In genomic region chr3:52897130-52898109, GRCh38 we compare ENCODE assay signal across 1 cellular context.
A peak's percentile ranks its signal among the peaks of the same experiment; 100 is the strongest.
TF ChIP-seq lines count a peak whose summit lies in the region.

STIMATE (minus strand) TSS chr3:52897548; CDS start chr3:52897450, 98 bp downstream.

TF ChIP-seq in HepG2, 621 proteins besides CTCF, POLR2A, EP300 and RAD21 (continued from another document and continues in another):
- TF ChIP-seq, protein P1, sequence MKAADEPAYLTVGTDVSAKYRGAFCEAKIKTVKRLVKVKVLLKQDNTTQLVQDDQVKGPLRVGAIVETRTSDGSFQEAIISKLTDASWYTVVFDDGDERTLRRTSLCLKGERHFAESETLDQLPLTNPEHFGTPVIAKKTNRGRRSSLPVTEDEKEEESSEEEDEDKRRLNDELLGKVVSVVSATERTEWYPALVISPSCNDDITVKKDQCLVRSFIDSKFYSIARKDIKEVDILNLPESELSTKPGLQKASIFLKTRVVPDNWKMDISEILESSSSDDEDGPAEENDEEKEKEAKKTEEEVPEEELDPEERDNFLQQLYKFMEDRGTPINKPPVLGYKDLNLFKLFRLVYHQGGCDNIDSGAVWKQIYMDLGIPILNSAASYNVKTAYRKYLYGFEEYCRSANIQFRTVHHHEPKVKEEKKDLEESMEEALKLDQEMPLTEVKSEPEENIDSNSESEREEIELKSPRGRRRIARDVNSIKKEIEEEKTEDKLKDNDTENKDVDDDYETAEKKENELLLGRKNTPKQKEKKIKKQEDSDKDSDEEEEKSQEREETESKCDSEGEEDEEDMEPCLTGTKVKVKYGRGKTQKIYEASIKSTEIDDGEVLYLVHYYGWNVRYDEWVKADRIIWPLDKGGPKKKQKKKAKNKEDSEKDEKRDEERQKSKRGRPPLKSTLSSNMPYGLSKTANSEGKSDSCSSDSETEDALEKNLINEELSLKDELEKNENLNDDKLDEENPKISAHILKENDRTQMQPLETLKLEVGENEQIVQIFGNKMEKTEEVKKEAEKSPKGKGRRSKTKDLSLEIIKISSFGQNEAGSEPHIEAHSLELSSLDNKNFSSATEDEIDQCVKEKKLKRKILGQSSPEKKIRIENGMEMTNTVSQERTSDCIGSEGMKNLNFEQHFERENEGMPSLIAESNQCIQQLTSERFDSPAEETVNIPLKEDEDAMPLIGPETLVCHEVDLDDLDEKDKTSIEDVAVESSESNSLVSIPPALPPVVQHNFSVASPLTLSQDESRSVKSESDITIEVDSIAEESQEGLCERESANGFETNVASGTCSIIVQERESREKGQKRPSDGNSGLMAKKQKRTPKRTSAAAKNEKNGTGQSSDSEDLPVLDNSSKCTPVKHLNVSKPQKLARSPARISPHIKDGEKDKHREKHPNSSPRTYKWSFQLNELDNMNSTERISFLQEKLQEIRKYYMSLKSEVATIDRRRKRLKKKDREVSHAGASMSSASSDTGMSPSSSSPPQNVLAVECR (CRISPR knock-in tag; IDR thresholded peaks at IDR 0.05; ENCODE audit: borderline replicate concordance), result peak; percentile 49; the same call in 1 of the 2 replicates
- TF ChIP-seq RELA (CRISPR knock-in tag; IDR thresholded peaks at IDR 0.05) (no peak), ZSCAN31 (CRISPR knock-in tag; IDR thresholded peaks at IDR 0.05; ENCODE audit: low read depth) (no peak), NFYB (CRISPR knock-in tag; IDR thresholded peaks at IDR 0.05) (peak; percentile 59), ZNF850 (CRISPR knock-in tag; conservative IDR thresholded peaks at IDR 0.05) (no peak), BRF2 (CRISPR knock-in tag; IDR thresholded peaks at IDR 0.05) (no peak; the same call in 1 of the 2 replicates), SP2 (CRISPR knock-in tag; IDR thresholded peaks at IDR 0.05) (peak; percentile 70), ZBTB3 (CRISPR knock-in tag; IDR thresholded peaks at IDR 0.05; ENCODE audit: borderline replicate concordance, low read depth) (no peak), ZNF781 (CRISPR knock-in tag; IDR thresholded peaks at IDR 0.05; ENCODE audit: borderline replicate concordance, not compliant biosample characterization) (no peak), TERF1 (CRISPR knock-in tag; IDR thresholded peaks at IDR 0.05) (no peak), ZFP37 (CRISPR knock-in tag; IDR thresholded peaks at IDR 0.05; ENCODE audit: borderline replicate concordance) (no peak), ZFYVE20 (CRISPR knock-in tag; IDR thresholded peaks at IDR 0.05; ENCODE audit: borderline replicate concordance, low read depth) (no peak), REXO4 (CRISPR knock-in tag; IDR thresholded peaks at IDR 0.05; ENCODE audit: borderline replicate concordance) (0 out of 2 replicates have a peak, but pooled peaks have one; percentile 22), HNRNPH1 (optimal IDR thresholded peaks at IDR 0.05; ENCODE audit: low read depth, low read length) (no peak), TFDP2 (CRISPR knock-in tag; IDR thresholded peaks at IDR 0.05) (peak; percentile 49; the same call in 1 of the 2 replicates), ZBTB42 (CRISPR knock-in tag; IDR thresholded peaks at IDR 0.05) (no peak), NCOA5 (CRISPR knock-in tag; IDR thresholded peaks at IDR 0.05) (no peak), ZNF225 (CRISPR knock-in tag; IDR thresholded peaks at IDR 0.05) (0 out of 2 replicates have a peak, but pooled peaks have one; percentile 27), ZNF382 (CRISPR knock-in tag; IDR thresholded peaks at IDR 0.05; ENCODE audit: borderline replicate concordance) (no peak), SP4 (CRISPR knock-in tag; IDR thresholded peaks at IDR 0.05) (peak; percentile 81), ZNF501 (CRISPR knock-in tag; IDR thresholded peaks at IDR 0.05) (no peak), PLRG1 (conservative IDR thresholded peaks at IDR 0.05) (no peak), ARNT2 (CRISPR knock-in tag; IDR thresholded peaks at IDR 0.05; ENCODE audit: low read depth) (0 out of 2 replicates have a peak, but pooled peaks have one; percentile 30), MAX (IDR thresholded peaks at IDR 0.05) (0 out of 2 replicates have a peak, but pooled peaks have one; percentile 27), DZIP1 (CRISPR knock-in tag; IDR thresholded peaks at IDR 0.05) (no peak), ZBTB43 (CRISPR knock-in tag; conservative IDR thresholded peaks at IDR 0.05) (no peak), ZKSCAN1 (IDR thresholded peaks at IDR 0.05; ENCODE audit: low read length) (no peak), PHF8 (CRISPR knock-in tag; IDR thresholded peaks at IDR 0.05) (peak; percentile 50), FOXO4 (CRISPR knock-in tag; conservative IDR thresholded peaks at IDR 0.05) (no peak), RXRB (CRISPR knock-in tag; IDR thresholded peaks at IDR 0.05; ENCODE audit: borderline replicate concordance) (no peak), ZFY (CRISPR knock-in tag; IDR thresholded peaks at IDR 0.05) (peak; percentile 86), ATF5 (CRISPR knock-in tag; IDR thresholded peaks at IDR 0.05; ENCODE audit: low read depth) (no peak), NR3C1 (CRISPR knock-in tag; IDR thresholded peaks at IDR 0.05) (no peak), GTF3A (CRISPR knock-in tag; conservative IDR thresholded peaks at IDR 0.05) (no peak), RBFOX2 (IDR thresholded peaks at IDR 0.05; ENCODE audit: low read depth, low read length) (peak; percentile 69), ZNF577 (CRISPR knock-in tag; IDR thresholded peaks at IDR 0.05; ENCODE audit: borderline replicate concordance, low read depth) (no peak), ZNF260 (CRISPR knock-in tag; IDR thresholded peaks at IDR 0.05; ENCODE audit: borderline replicate concordance, low read depth) (no peak), SRY (CRISPR knock-in tag; IDR thresholded peaks at IDR 0.05) (peak; percentile 82; the same call in 1 of the 2 replicates), ZNF160 (CRISPR knock-in tag; IDR thresholded peaks at IDR 0.05) (no peak), ZNF180 (CRISPR knock-in tag; IDR thresholded peaks at IDR 0.05; ENCODE audit: borderline replicate concordance, low read depth) (no peak)
- TF ChIP-seq, protein P2, sequence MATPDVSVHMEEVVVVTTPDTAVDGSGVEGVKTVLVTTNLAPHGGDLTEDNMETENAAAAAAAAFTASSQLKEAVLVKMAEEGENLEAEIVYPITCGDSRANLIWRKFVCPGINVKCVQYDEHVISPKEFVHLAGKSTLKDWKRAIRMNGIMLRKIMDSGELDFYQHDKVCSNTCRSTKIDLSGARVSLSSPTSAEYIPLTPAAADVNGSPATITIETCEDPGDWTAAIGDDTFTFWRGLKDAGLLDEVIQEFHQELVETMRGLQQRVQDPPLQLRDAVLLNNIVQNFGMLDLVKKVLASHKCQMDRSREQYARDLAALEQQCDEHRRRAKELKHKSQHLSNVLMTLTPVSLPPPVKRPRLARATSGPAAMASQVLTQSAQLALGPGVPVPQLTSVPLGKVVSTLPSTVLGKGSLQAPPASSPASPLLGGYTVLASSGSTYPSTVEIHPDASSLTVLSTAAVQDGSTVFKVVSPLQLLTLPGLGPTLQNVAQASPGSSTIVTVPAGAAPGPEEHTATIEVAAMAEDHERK (CRISPR knock-in tag; IDR thresholded peaks at IDR 0.05; ENCODE audit: low read depth), result peak; percentile 58; the same call in 1 of the 2 replicates
- TF ChIP-seq, protein P3, sequence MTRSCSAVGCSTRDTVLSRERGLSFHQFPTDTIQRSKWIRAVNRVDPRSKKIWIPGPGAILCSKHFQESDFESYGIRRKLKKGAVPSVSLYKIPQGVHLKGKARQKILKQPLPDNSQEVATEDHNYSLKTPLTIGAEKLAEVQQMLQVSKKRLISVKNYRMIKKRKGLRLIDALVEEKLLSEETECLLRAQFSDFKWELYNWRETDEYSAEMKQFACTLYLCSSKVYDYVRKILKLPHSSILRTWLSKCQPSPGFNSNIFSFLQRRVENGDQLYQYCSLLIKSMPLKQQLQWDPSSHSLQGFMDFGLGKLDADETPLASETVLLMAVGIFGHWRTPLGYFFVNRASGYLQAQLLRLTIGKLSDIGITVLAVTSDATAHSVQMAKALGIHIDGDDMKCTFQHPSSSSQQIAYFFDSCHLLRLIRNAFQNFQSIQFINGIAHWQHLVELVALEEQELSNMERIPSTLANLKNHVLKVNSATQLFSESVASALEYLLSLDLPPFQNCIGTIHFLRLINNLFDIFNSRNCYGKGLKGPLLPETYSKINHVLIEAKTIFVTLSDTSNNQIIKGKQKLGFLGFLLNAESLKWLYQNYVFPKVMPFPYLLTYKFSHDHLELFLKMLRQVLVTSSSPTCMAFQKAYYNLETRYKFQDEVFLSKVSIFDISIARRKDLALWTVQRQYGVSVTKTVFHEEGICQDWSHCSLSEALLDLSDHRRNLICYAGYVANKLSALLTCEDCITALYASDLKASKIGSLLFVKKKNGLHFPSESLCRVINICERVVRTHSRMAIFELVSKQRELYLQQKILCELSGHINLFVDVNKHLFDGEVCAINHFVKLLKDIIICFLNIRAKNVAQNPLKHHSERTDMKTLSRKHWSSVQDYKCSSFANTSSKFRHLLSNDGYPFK (CRISPR knock-in tag; IDR thresholded peaks at IDR 0.05; ENCODE audit: borderline replicate concordance), result 0 out of 2 replicates have a peak, but pooled peaks have one; percentile 33
- TF ChIP-seq, protein P4, sequence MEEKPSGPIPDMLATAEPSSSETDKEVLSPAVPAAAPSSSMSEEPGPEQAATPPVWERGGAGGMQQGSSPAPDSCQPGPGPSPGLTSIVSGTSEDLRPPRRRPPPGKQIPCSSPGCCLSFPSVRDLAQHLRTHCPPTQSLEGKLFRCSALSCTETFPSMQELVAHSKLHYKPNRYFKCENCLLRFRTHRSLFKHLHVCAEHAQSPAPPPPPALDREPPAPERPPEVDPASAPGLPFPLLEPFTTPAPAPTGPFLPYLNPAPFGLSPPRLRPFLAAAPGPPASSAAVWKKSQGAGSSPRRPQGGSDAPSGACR (CRISPR knock-in tag; IDR thresholded peaks at IDR 0.05), result no peak
